ENCODE assay signal across 8 cellular contexts in genomic region chr13:25300861-25301346, GRCh38. TPM values are rescaled to one million over a fixed set of nuclear protein-coding genes. Genes with fewer than 3 reads are reported as not detected.
DNase-seq lines count a peak whose midpoint lies in the region; ATAC-seq and TF ChIP-seq lines count a peak whose summit lies in the region.

No MANE protein-coding gene starts in this region.

- H3K27ac ChIP-seq in cardiac muscle cell (peak overlapping the region; percentile 67), prostate gland (peak overlapping the region; percentile 83 to 88)

- H3K4me3 ChIP-seq in cardiac muscle cell, result peak overlapping the region; percentile 65
- H3K4me3 ChIP-seq in prostate gland, result peak overlapping the region; percentile 57 to 73

- peaks cover 32% of the 10 kb centered on the region for H3K27me3 ChIP-seq in cardiac muscle cell
- H3K27me3 ChIP-seq in prostate gland (replicated peaks; ENCODE audit: insufficient read depth), result no peaks in the 10 kb centered on the region

- intact Hi-C loops in prostate gland (cut with DNase I), result no loop called here

- H3K9me3 ChIP-seq in cardiac muscle cell (ENCODE audit: low read depth) (no peaks in the 10 kb centered on the region), prostate gland (no peaks in the 10 kb centered on the region)

- no peak for TF ChIP-seq POLR2A in prostate gland (IDR thresholded peaks at IDR 0.05)

- TF ChIP-seq CTCF in cardiac muscle cell (IDR thresholded peaks at IDR 0.05; ENCODE audit: low read depth, low read length) (no peak), prostate gland (IDR thresholded peaks at IDR 0.05) (no peak)

- H3K36me3 ChIP-seq in cardiac muscle cell, result peaks cover 7% of the 10 kb centered on the region
- no peaks in the 10 kb centered on the region for H3K36me3 ChIP-seq in prostate gland

- peak; percentile 12 for DNase-seq in stimulated activated CD4-positive, alpha-beta T cell treated with anti-CD3 and anti-CD28 coated beads, Interleukin-12 subunit alpha, Interleukin-12 subunit beta, amount 100 ng/mL, for 4 hours
- DNase-seq in stimulated activated CD4-positive, alpha-beta T cell treated with anti-CD3 and anti-CD28 coated beads, Interleukin-2, amount 100 ng/mL, for 48 hours, result no peak
- DNase-seq in activated T-helper 9 cell treated with anti-CD3 and anti-CD28 coated beads, Interleukin-2, amount 50 U/mL, for 16 hours (ENCODE audit: low read depth), result peak; percentile 8
- peak in 1 of 2 donors; percentile 51 for DNase-seq in cardiac muscle cell (ENCODE audit: low read depth in 1 of 2, low spot score in 1 of 2)
- DNase-seq in prostate gland (ENCODE audit: low spot score), result peak; percentile 10
- DNase-seq in RKO (ENCODE audit: low spot score), result no peak
- no peak for DNase-seq in islet precursor cell

- WGBS in prostate gland, result 13% methylated on average over 19 of the region's 33 CpGs

- H3K4me1 ChIP-seq in cardiac muscle cell (ENCODE audit: low read depth) (peaks cover 8% of the 10 kb centered on the region), prostate gland (replicated peaks) (peaks cover 13% of the 10 kb centered on the region)

- peak; percentile 23 for ATAC-seq in HG03460 (IDR thresholded peaks at IDR 0.05; ENCODE audit: unreplicated experiment)

RNA-seq across cellular contexts. Expression of gene NUP58, which starts 0.5 kb away (rescaled TPM):
- total RNA-seq in cardiac muscle cell, result 54.0 and 117 TPM in 2 replicates
- 28.1 and 36.5 TPM in 2 replicates for polyA plus RNA-seq in cardiac muscle cell
- total RNA-seq in prostate gland, result 100 to 1,000 TPM in 1 of 2 donors, 10 to 100 TPM in 1; 35.6 to 143 TPM

RNA-seq across cellular contexts. Expression of gene MTMR6, which starts 13.6 kb away (rescaled TPM):
- total RNA-seq in cardiac muscle cell, result 7.8 and 7.9 TPM in 2 replicates
- polyA plus RNA-seq in cardiac muscle cell, result 11.9 and 12.0 TPM in 2 replicates
- total RNA-seq in prostate gland, result 10 to 100 TPM; 12.7 to 17.1 TPM

Comparison
In these comparisons a context has a peak if more than half of its experiments do, and no peak if none do; other contexts are left out.
1. DNase-seq: peak in stimulated activated CD4-positive, alpha-beta T cell treated with anti-CD3 and anti-CD28 coated beads, Interleukin-12 subunit alpha, Interleukin-12 subunit beta, amount 100 ng/mL, for 4 hours (single experiment), activated T-helper 9 cell treated with anti-CD3 and anti-CD28 coated beads, Interleukin-2, amount 50 U/mL, for 16 hours (single experiment) and prostate gland (single experiment); none in stimulated activated CD4-positive, alpha-beta T cell treated with anti-CD3 and anti-CD28 coated beads, Interleukin-2, amount 100 ng/mL, for 48 hours (0 of 2), RKO (single experiment) and islet precursor cell (single experiment).